In genomic region chr9:118570076-118570475, GRCh38 we compare ENCODE assay signal across 27 cellular contexts.
"Had no signal": no experiment of that assay in that cellular context is flagged by ENCODE, and none has a peak within 500 bp of the region (broad histone marks: within the 10 kb centered on the region; RNA-seq: fewer than 3 reads in every experiment).

No MANE protein-coding gene starts in this region.

- H3K4me1 ChIP-seq: body of pancreas, esophagus muscularis mucosa, gastroesophageal sphincter, right lobe of liver, testis had no signal

- FAIRE-seq: colon, endothelial cell of umbilical vein, small intestine had no signal

- H3K27ac ChIP-seq: body of pancreas, esophagus muscularis mucosa, gastroesophageal sphincter, right lobe of liver, testis, VCaP had no signal

- DNase-seq: activated CD4-positive, alpha-beta memory T cell treated with anti-CD3 and anti-CD28 coated beads, Interleukin-2, amount 10 ng/mL, durations not matched to agents 7 days and 5 days; activated CD4-positive, alpha-beta T cell treated with anti-CD3 and anti-CD28 coated beads, Interleukin-2, amount 10 ng/mL, durations not matched to agents 24 days and 14 days; activated effector memory CD4-positive, alpha-beta T cell treated with anti-CD3 and anti-CD28 coated beads, Interleukin-2, amount 50 U/mL, for 16 hours; activated naive CD4-positive, alpha-beta T cell treated with anti-CD3 and anti-CD28 coated beads, Interleukin-2, amount 50 U/mL, for 16 hours; activated naive CD8-positive, alpha-beta T cell treated with anti-CD3 and anti-CD28 coated beads, Interleukin-2, amount 50 U/mL, for 24 hours; anterior cingulate cortex; body of pancreas; effector memory CD4-positive, alpha-beta T cell; head of caudate nucleus; islet precursor cell; left cardiac atrium; naive B cell; occipital lobe; posterior cingulate gyrus; right lobe of liver; small intestine; stimulated activated CD4-positive, alpha-beta T cell treated with anti-CD3 and anti-CD28 coated beads, Interleukin-15, amount 100 ng/mL, for 24 hours; stimulated activated CD8-positive, alpha-beta memory T cell treated with anti-CD3 and anti-CD28 coated beads, Interleukin-4, amount 100 ng/mL, for 48 hours; stimulated activated naive B cell treated with anti-CD40 and anti-IgM and Interleukin-4, amounts not matched to agents 10 μg/mL and 1 μg/mL and 100 μg/mL, for 72 hours; T-cell; testis had no signal

- H3K4me3 ChIP-seq: body of pancreas, esophagus muscularis mucosa, gastroesophageal sphincter, right lobe of liver, testis had no signal

- H3K9me3 ChIP-seq: body of pancreas, gastroesophageal sphincter, right lobe of liver, testis had no signal

- H3K36me3 ChIP-seq: esophagus muscularis mucosa, gastroesophageal sphincter, right lobe of liver had no signal

- ATAC-seq: activated CD4-positive, CD25-positive, alpha-beta regulatory T cell treated with anti-CD3 and anti-CD28 coated beads, Interleukin-2, amount 50 U/mL, for 24 hours; activated naive CD8-positive, alpha-beta T cell treated with anti-CD3 and anti-CD28 coated beads, Interleukin-2, amount 50 U/mL, for 24 hours; body of pancreas; gastroesophageal sphincter; right lobe of liver; stimulated activated naive B cell treated with anti-CD40 and anti-IgM and Interleukin-4, amounts not matched to agents 10 μg/mL and 1 μg/mL and 100 μg/mL, for 72 hours; T-cell had no signal

- H3K27me3 ChIP-seq: body of pancreas, esophagus muscularis mucosa, gastroesophageal sphincter, right lobe of liver, testis had no signal
